ENCODE assay signal across 9 cellular contexts in the genomic region with DNA sequence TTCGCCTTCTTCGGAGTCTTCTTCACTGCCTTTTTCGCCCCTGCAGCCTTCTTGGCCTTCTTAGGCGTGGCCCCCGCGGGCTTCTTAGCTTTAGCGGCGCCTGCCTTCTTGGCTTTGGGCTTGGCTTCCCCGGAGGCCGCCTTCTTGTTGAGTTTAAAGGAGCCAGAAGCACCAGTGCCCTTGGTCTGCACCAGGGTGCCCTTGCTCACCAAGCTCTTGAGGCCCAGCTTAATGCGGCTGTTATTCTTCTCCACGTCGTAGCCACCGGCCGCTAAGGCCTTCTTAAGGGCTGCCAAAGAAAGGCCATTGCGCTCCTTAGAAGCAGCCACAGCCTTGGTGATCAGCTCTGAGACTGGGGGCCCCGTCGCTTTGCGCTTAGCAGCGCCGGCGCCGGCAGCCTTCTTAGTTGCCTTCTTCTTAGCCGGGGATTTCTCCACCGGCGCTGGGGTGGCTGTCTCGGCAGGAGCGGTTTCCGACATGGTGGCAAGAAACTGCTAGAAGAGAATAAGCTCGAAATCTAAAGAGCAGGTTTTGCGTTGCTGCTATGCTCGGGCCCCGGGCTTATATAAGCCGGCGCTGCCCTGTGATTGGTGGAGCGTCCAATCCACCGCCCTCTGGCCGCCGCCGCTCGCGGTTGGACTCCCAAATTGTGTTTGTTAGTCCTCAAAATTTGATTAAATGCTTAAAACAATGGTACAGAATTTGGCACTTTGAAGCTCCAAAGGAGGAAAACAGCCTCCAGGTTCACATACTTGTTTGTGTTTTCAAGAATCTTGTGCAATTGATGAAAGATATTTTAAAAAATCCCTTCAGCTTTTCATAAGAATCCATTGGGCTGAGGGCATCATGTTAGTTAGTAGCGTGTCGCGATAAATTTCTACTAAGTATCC. TPM values are rescaled to one million over a fixed set of nuclear protein-coding genes. Genes with fewer than 3 reads are reported as not detected.
DNase-seq lines count a peak whose midpoint lies in the region; ATAC-seq and TF ChIP-seq lines count a peak whose summit lies in the region.
"Had no signal": no experiment of that assay in that cellular context is flagged by ENCODE, and none has a peak within 500 bp of the region (broad histone marks: within the 10 kb centered on the region; RNA-seq: fewer than 3 reads in every experiment).

No MANE protein-coding gene starts in this region.

- H3K9ac ChIP-seq in SU-DHL-6 (ENCODE audit: low read length) = peak overlapping the region; percentile 71

- H3K27me3 ChIP-seq in SU-DHL-6 (ENCODE audit: low read length) = no peaks in the 10 kb centered on the region
- H3K27me3 ChIP-seq in gastrocnemius medialis = peaks cover 72 to 92% (median 84%) of the 10 kb centered on the region in 3 donors

- TF ChIP-seq POLR2A in gastrocnemius medialis (IDR thresholded peaks at IDR 0.05) = peak in 1 of 2 donors; percentile 25

- no peak for TF ChIP-seq CTCF in AG10803 (conservative IDR thresholded peaks at IDR 0.05; ENCODE audit: low read length)
- TF ChIP-seq CTCF in SU-DHL-6 (IDR thresholded peaks at IDR 0.05; ENCODE audit: insufficient read depth, low read length, poor library complexity, severe bottlenecking) = no peak
- TF ChIP-seq CTCF in gastrocnemius medialis (IDR thresholded peaks at IDR 0.05 in 4 of 5, conservative IDR thresholded peaks at IDR 0.05 in 1 of 5) = no peak

- in situ Hi-C loops in gastrocnemius medialis (cut with MboI; ENCODE audit: low sequenced_read_pairs in 4 of 4) = no loop called here

- no peaks in the 10 kb centered on the region; the same call in 1 of the 2 replicates for H3K9me3 ChIP-seq in SU-DHL-6 (ENCODE audit: insufficient read depth, low read length)
- H3K9me3 ChIP-seq in gastrocnemius medialis = no peaks in the 10 kb centered on the region

- peak overlapping the region; percentile 25 for H2AFZ ChIP-seq in SU-DHL-6 (ENCODE audit: low read depth, low read length, severe bottlenecking)

- no peaks in the 10 kb centered on the region for H3K79me2 ChIP-seq in SU-DHL-6 (ENCODE audit: insufficient read depth, low read length)

- peaks cover 87% of the 10 kb centered on the region for H3F3A ChIP-seq in SU-DHL-6 (ENCODE audit: insufficient read depth)

- ATAC-seq in GM19455 (IDR thresholded peaks at IDR 0.05; ENCODE audit: unreplicated experiment) (peak; percentile 14), gastrocnemius medialis (no peak)

- H3K4me3 ChIP-seq in AG10803 (ENCODE audit: low read length) = peak overlapping the region; percentile 82
- peak overlapping the region; percentile 55 for H3K4me3 ChIP-seq in SU-DHL-6 (ENCODE audit: insufficient read depth, low read length, poor library complexity, severe bottlenecking)
- H3K4me3 ChIP-seq in gastrocnemius medialis = peak overlapping the region; percentile 60 to 66 (median 64)

- DNase-seq in AG10803 (ENCODE audit: low read depth) (peak; percentile 67), LoVo (ENCODE audit: low spot score) (peak; percentile 73), amniotic epithelial cell (ENCODE audit: low read depth) (peak; percentile 64), hepatic stellate cell (ENCODE audit: low spot score) (peak; percentile 78), gastrocnemius medialis (peak in 1 of 2 donors; percentile 27), epidermal melanocyte (ENCODE audit: insufficient read length, low spot score) (no peak)

- H3K36me3 ChIP-seq in SU-DHL-6 (ENCODE audit: low read length) = no peaks in the 10 kb centered on the region
- H3K36me3 ChIP-seq in gastrocnemius medialis = no peaks in the 10 kb centered on the region

- H3K9me2 ChIP-seq in SU-DHL-6 (replicated peaks; ENCODE audit: insufficient read depth, low read length) = no peaks in the 10 kb centered on the region

- H4K20me1 ChIP-seq in SU-DHL-6 (ENCODE audit: low read depth, low read length) = no peaks in the 10 kb centered on the region

- H3K27ac ChIP-seq in SU-DHL-6 (ENCODE audit: low read depth, low read length) (peak overlapping the region; percentile 96), gastrocnemius medialis (no peak overlapping the region)

- peak overlapping the region; percentile 80 for H3K4me2 ChIP-seq in SU-DHL-6 (ENCODE audit: low read depth, low read length, poor library complexity, severe bottlenecking)

- H3K4me1 ChIP-seq in gastrocnemius medialis = peaks cover 28 to 37% of the 10 kb centered on the region in 2 donors

- intact Hi-C loops in gastrocnemius medialis (cut with DNase I; ENCODE audit: low total_unique reads) = no loop called here

RNA-seq across cellular contexts. Expression of a gene that starts 44.9 kb away (rescaled TPM):
- total RNA-seq in gastrocnemius medialis = not detected
- total RNA-seq: subcutaneous adipose tissue had no signal
